In genomic region chr11:72741849-72742521, GRCh38 we compare ENCODE assay signal across 11 cellular contexts. TPM values are rescaled to one million over a fixed set of nuclear protein-coding genes. Genes with fewer than 3 reads are reported as not detected.
DNase-seq lines count a peak whose midpoint lies in the region; ATAC-seq and TF ChIP-seq lines count a peak whose summit lies in the region.
"Had no signal": no experiment of that assay in that cellular context is flagged by ENCODE, and none has a peak within 500 bp of the region (broad histone marks: within the 10 kb centered on the region; RNA-seq: fewer than 3 reads in every experiment).

No MANE protein-coding gene starts in this region.

- TF ChIP-seq POLR2A in prostate gland (IDR thresholded peaks at IDR 0.05): no peak

- H3K4me1 ChIP-seq in iPS-18a (ENCODE audit: control insufficient read depth, low read depth, low read length): peaks cover 15% of the 10 kb centered on the region
- no peaks in the 10 kb centered on the region for H3K4me1 ChIP-seq in prostate gland (replicated peaks)

- WGBS in prostate gland: 60% methylated on average over 7 of the region's 7 CpGs

- H3K4me3 Mint-ChIP-seq in T-helper 2 cell treated with Interferon-gamma antibody and Interleukin-4, amounts not matched to agents 5 μg/mL and 100 μg/mL, for 36 hours: no peak overlapping the region
- H3K4me3 Mint-ChIP-seq in stimulated activated effector memory CD8-positive, alpha-beta T cell treated with anti-CD3 and anti-CD28 coated beads, Interleukin-12 subunit alpha, Interleukin-12 subunit beta, amount 100 ng/mL, for 72 hours: peak overlapping the region; percentile 64

- no peak for ATAC-seq in stimulated activated effector memory CD8-positive, alpha-beta T cell treated with anti-CD3 and anti-CD28 coated beads, Interleukin-12 subunit alpha, Interleukin-12 subunit beta, amount 100 ng/mL, for 72 hours
- no peak for ATAC-seq in omental fat pad (ENCODE audit: low FRiP score)

- intact Hi-C loops in prostate gland (cut with DNase I): no loop called here

- DNase-seq in T-helper 2 cell treated with Interferon-gamma antibody and Interleukin-4, amounts not matched to agents 5 μg/mL and 100 μg/mL, for 36 hours (ENCODE audit: low spot score): no peak
- DNase-seq in T-helper 2 cell (no peak), omental fat pad (ENCODE audit: low spot score) (no peak), prostate gland (ENCODE audit: low spot score) (no peak), NCI-H2029 (lab: John Stamatoyannopoulos, UW) (no peak)
- DNase-seq in stimulated activated effector memory CD8-positive, alpha-beta T cell treated with anti-CD3 and anti-CD28 coated beads, Interleukin-12 subunit alpha, Interleukin-12 subunit beta, amount 100 ng/mL, for 72 hours (ENCODE audit: low spot score in 2 of 2): no peak
- DNase-seq: ACHN; activated CD8-positive, alpha-beta memory T cell treated with anti-CD3 and anti-CD28 coated beads, Interleukin-2, amount 50 U/mL, for 4 hours; NCI-H345 had no signal

- H3K27ac Mint-ChIP-seq in T-helper 2 cell treated with Interferon-gamma antibody and Interleukin-4, amounts not matched to agents 5 μg/mL and 100 μg/mL, for 36 hours: peak overlapping the region; percentile 79
- H3K27ac Mint-ChIP-seq in stimulated activated effector memory CD8-positive, alpha-beta T cell treated with anti-CD3 and anti-CD28 coated beads, Interleukin-12 subunit alpha, Interleukin-12 subunit beta, amount 100 ng/mL, for 72 hours: peak overlapping the region; percentile 97

- H3K36me3 Mint-ChIP-seq in T-helper 2 cell treated with Interferon-gamma antibody and Interleukin-4, amounts not matched to agents 5 μg/mL and 100 μg/mL, for 36 hours (ENCODE audit: low read depth): peaks cover 3% of the 10 kb centered on the region
- H3K36me3 Mint-ChIP-seq in stimulated activated effector memory CD8-positive, alpha-beta T cell treated with anti-CD3 and anti-CD28 coated beads, Interleukin-12 subunit alpha, Interleukin-12 subunit beta, amount 100 ng/mL, for 72 hours: peaks cover 13% of the 10 kb centered on the region

- no peak overlapping the region for H3K4me3 ChIP-seq in iPS-18a (ENCODE audit: low read length)
- H3K4me3 ChIP-seq in prostate gland: no peak overlapping the region

- H3K4me1 Mint-ChIP-seq in T-helper 2 cell treated with Interferon-gamma antibody and Interleukin-4, amounts not matched to agents 5 μg/mL and 100 μg/mL, for 36 hours (ENCODE audit: low read depth): peaks cover 43% of the 10 kb centered on the region
- peaks cover 84% of the 10 kb centered on the region for H3K4me1 Mint-ChIP-seq in stimulated activated effector memory CD8-positive, alpha-beta T cell treated with anti-CD3 and anti-CD28 coated beads, Interleukin-12 subunit alpha, Interleukin-12 subunit beta, amount 100 ng/mL, for 72 hours

- H3K9ac ChIP-seq in iPS-18a (ENCODE audit: low read length): no peak overlapping the region

- H3K27me3 ChIP-seq in iPS-18a (ENCODE audit: control insufficient read depth, insufficient read depth, low read length): no peaks in the 10 kb centered on the region
- H3K27me3 ChIP-seq in prostate gland (replicated peaks; ENCODE audit: insufficient read depth): no peaks in the 10 kb centered on the region

- TF ChIP-seq CTCF in VCaP (conservative IDR thresholded peaks at IDR 0.05): no peak
- TF ChIP-seq CTCF in omental fat pad (IDR thresholded peaks at IDR 0.05): no peak
- no peak for TF ChIP-seq CTCF in prostate gland (IDR thresholded peaks at IDR 0.05)

- no peaks in the 10 kb centered on the region for H3K27me3 Mint-ChIP-seq in T-helper 2 cell treated with Interferon-gamma antibody and Interleukin-4, amounts not matched to agents 5 μg/mL and 100 μg/mL, for 36 hours (ENCODE audit: low read depth)

- H3K9me3 ChIP-seq in iPS-18a (ENCODE audit: control insufficient read depth, low read depth, low read length) (no peaks in the 10 kb centered on the region), prostate gland (no peaks in the 10 kb centered on the region)

- H3K27ac ChIP-seq in VCaP: peak overlapping the region; percentile 50
- peak overlapping the region; percentile 47 for H3K27ac ChIP-seq in iPS-18a (ENCODE audit: low read length)
- H3K27ac ChIP-seq in prostate gland: no peak overlapping the region

- H3K9me3 Mint-ChIP-seq in T-helper 2 cell treated with Interferon-gamma antibody and Interleukin-4, amounts not matched to agents 5 μg/mL and 100 μg/mL, for 36 hours: no peaks in the 10 kb centered on the region
- H3K9me3 Mint-ChIP-seq in stimulated activated effector memory CD8-positive, alpha-beta T cell treated with anti-CD3 and anti-CD28 coated beads, Interleukin-12 subunit alpha, Interleukin-12 subunit beta, amount 100 ng/mL, for 72 hours: no peaks in the 10 kb centered on the region

- H3K36me3 ChIP-seq in iPS-18a (ENCODE audit: control insufficient read depth, low read depth, low read length) (no peaks in the 10 kb centered on the region), prostate gland (no peaks in the 10 kb centered on the region)

RNA-seq across cellular contexts. Expression of gene ARAP1, which starts 10.2 kb away (rescaled TPM):
- total RNA-seq in omental fat pad: 100 to 1,000 TPM; 112 to 204 (median 123) TPM
- 100 to 1,000 TPM in 1 of 2 donors, 10 to 100 TPM in 1; 95.2 to 109 TPM for total RNA-seq in prostate gland

RNA-seq across cellular contexts. Expression of gene STARD10, which starts 51.9 kb away (rescaled TPM):
- 10 to 100 TPM; 10.9 to 20.6 (median 15.4) TPM for total RNA-seq in omental fat pad
- 100 to 1,000 TPM; 132 to 208 TPM for total RNA-seq in prostate gland

Comparison
In these comparisons a context has a peak if more than half of its experiments do, and no peak if none do; other contexts are left out.
1. H3K27ac ChIP-seq: peak in VCaP (single experiment) and iPS-18a (single experiment); none in prostate gland (0 of 2).
2. RNA of gene STARD10, which starts 51.9 kb away (total RNA-seq): 132 to 208 TPM in prostate gland; 10.9 to 20.6 TPM in omental fat pad; every median in the first group is over 4 times any median in the second.